Comparison of ENCODE assay signal across 7 cellular contexts in genomic region chr10:36880898-36881297, GRCh38.
DNase-seq lines count a peak whose midpoint lies in the region; ATAC-seq, FAIRE-seq and TF ChIP-seq lines count a peak whose summit lies in the region.

No MANE protein-coding gene starts in this region.

- no peaks in the 10 kb centered on the region for H3K4me1 ChIP-seq in pancreas

- H3K9me3 ChIP-seq in pancreas = no peaks in the 10 kb centered on the region

- intact Hi-C loops in pancreas (cut with DNase I) = loop anchor here in 1 of 3 donors (10.0 kb wide), 1 partner anchor 1246 kb away; no protein-coding TSS in a partner anchor
- intact Hi-C loops in activated CD4-positive, alpha-beta memory T cell treated with anti-CD3 and anti-CD28 coated beads for 36 hours (cut with micrococcal nuclease) = loop anchor here (1.0 kb wide), 1 partner anchor 1246 kb away; no protein-coding TSS in a partner anchor
- intact Hi-C loops in activated naive CD4-positive, alpha-beta T cell treated with anti-CD3 and anti-CD28 coated beads for 36 hours (cut with micrococcal nuclease) = loop anchor here (1.0 to 10.0 kb wide), 2 partner anchors 1246 to 1484 kb away; no protein-coding TSS in a partner anchor

- H3K27ac Mint-ChIP-seq in activated CD4-positive, alpha-beta memory T cell treated with anti-CD3 and anti-CD28 coated beads for 36 hours = no peak overlapping the region
- H3K27ac Mint-ChIP-seq in activated naive CD4-positive, alpha-beta T cell treated with anti-CD3 and anti-CD28 coated beads for 36 hours = no peak overlapping the region

- CTCF ChIA-PET in activated CD4-positive, alpha-beta memory T cell treated with anti-CD3 and anti-CD28 coated beads for 36 hours (lab: Charles Lee) = interaction anchor here (0.6 to 2.2 kb wide), 4 partner anchors 8 to 1245 kb away, joined by 3 to 13 read pairs (median 6); no protein-coding TSS in a partner anchor
- CTCF ChIA-PET in activated naive CD4-positive, alpha-beta T cell treated with anti-CD3 and anti-CD28 coated beads for 36 hours (lab: Charles Lee) = interaction anchor here (0.9 to 2.1 kb wide), 4 partner anchors 8 to 1246 kb away, joined by 3 to 13 read pairs (median 4); no protein-coding TSS in a partner anchor

- H3K4me3 ChIP-seq in LNCaP clone FGC (ENCODE audit: low read depth, low read length) (no peak overlapping the region), pancreas (no peak overlapping the region)

- peak; percentile 45 for TF ChIP-seq CTCF in GM12873 (IDR thresholded peaks at IDR 0.05; ENCODE audit: insufficient read depth, low read depth, low read length, missing control alignments)
- peak; percentile 70 for TF ChIP-seq CTCF in LNCaP clone FGC (IDR thresholded peaks at IDR 0.05; ENCODE audit: control insufficient read depth, extremely low read depth, insufficient read depth)
- TF ChIP-seq CTCF in pancreas (IDR thresholded peaks at IDR 0.05) = peak in 3 of 4 donors; percentile 14 to 37 (median 32)

- no peaks in the 10 kb centered on the region for H3K36me3 ChIP-seq in pancreas

- peaks cover 3% of the 10 kb centered on the region for H3K27me3 Mint-ChIP-seq in activated CD4-positive, alpha-beta memory T cell treated with anti-CD3 and anti-CD28 coated beads for 36 hours
- peaks cover 5% of the 10 kb centered on the region for H3K27me3 Mint-ChIP-seq in activated naive CD4-positive, alpha-beta T cell treated with anti-CD3 and anti-CD28 coated beads for 36 hours (ENCODE audit: low read depth)

- H3K4me1 Mint-ChIP-seq in activated CD4-positive, alpha-beta memory T cell treated with anti-CD3 and anti-CD28 coated beads for 36 hours (ENCODE audit: low read depth) = no peaks in the 10 kb centered on the region
- no peaks in the 10 kb centered on the region for H3K4me1 Mint-ChIP-seq in activated naive CD4-positive, alpha-beta T cell treated with anti-CD3 and anti-CD28 coated beads for 36 hours (ENCODE audit: low read depth)

- WGBS in pancreas, 2 donors = 3 to 5% methylated on average over 5 of the region's 5 CpGs

- no peaks in the 10 kb centered on the region for H3K9me3 Mint-ChIP-seq in activated CD4-positive, alpha-beta memory T cell treated with anti-CD3 and anti-CD28 coated beads for 36 hours
- H3K9me3 Mint-ChIP-seq in activated naive CD4-positive, alpha-beta T cell treated with anti-CD3 and anti-CD28 coated beads for 36 hours = no peaks in the 10 kb centered on the region

- H3K27ac ChIP-seq in pancreas = no peak overlapping the region

- no peaks in the 10 kb centered on the region for H3K36me3 Mint-ChIP-seq in activated CD4-positive, alpha-beta memory T cell treated with anti-CD3 and anti-CD28 coated beads for 36 hours
- no peaks in the 10 kb centered on the region for H3K36me3 Mint-ChIP-seq in activated naive CD4-positive, alpha-beta T cell treated with anti-CD3 and anti-CD28 coated beads for 36 hours (ENCODE audit: low read depth)

- FAIRE-seq in pancreas (lab: Jason Lieb, UNC) = peak; percentile 76

- ATAC-seq in pancreas = peak in 3 of 4 donors; percentile 48 to 74 (median 54)

- H3K4me3 Mint-ChIP-seq in activated CD4-positive, alpha-beta memory T cell treated with anti-CD3 and anti-CD28 coated beads for 36 hours = no peak overlapping the region
- H3K4me3 Mint-ChIP-seq in activated naive CD4-positive, alpha-beta T cell treated with anti-CD3 and anti-CD28 coated beads for 36 hours = no peak overlapping the region

- no peaks in the 10 kb centered on the region for H3K27me3 ChIP-seq in pancreas

- DNase-seq in LNCaP clone FGC (ENCODE audit: low read depth) = peak; percentile 14
- DNase-seq in dedifferentiated amniotic fluid mesenchymal stem cell (ENCODE audit: extremely low spot score) = peak; percentile 24
- no peak for DNase-seq in pancreas
- no peak for DNase-seq in amygdala (lab: John Stamatoyannopoulos, UW)
- no peak for DNase-seq in activated CD4-positive, alpha-beta memory T cell treated with anti-CD3 and anti-CD28 coated beads for 36 hours
- no peak for DNase-seq in activated naive CD4-positive, alpha-beta T cell treated with anti-CD3 and anti-CD28 coated beads for 36 hours

- POLR2A ChIA-PET in activated CD4-positive, alpha-beta memory T cell treated with anti-CD3 and anti-CD28 coated beads for 36 hours (lab: Charles Lee) = no interaction called here

Comparison
In these comparisons a context has a peak if more than half of its experiments do, and no peak if none do; other contexts are left out.
1. DNase-seq: peak in LNCaP clone FGC (single experiment) and dedifferentiated amniotic fluid mesenchymal stem cell (single experiment); none in pancreas (0 of 6), amygdala (0 of 56), activated CD4-positive, alpha-beta memory T cell treated with anti-CD3 and anti-CD28 coated beads for 36 hours (single experiment) and activated naive CD4-positive, alpha-beta T cell treated with anti-CD3 and anti-CD28 coated beads for 36 hours (single experiment).
2. Peak in every context shown above with its lines, with median percentiles within 50 percentile points of each other: CTCF ChIP-seq.